In the genomic region with DNA sequence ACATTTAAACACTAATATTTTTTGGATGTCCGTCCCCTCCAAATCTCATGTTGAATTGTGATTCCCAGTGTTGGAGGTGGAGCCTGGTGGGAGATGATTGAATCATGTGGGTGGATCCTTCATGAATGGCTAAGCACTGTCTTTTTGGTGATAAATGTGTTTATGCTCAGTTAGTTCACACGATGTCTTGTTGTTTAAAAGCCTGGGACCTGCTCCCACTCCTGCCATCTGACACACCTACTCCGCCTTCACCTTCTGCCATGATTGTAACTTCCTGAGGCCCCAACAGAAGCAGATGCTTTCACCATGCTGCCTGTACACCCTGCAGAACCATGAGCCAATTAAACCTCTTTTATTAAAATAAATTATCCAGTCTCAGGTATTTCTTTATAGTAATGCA, we compare ENCODE assay signal across 27 cellular contexts.
"Had no signal": no experiment of that assay in that cellular context is flagged by ENCODE, and none has a peak within 500 bp of the region (broad histone marks: within the 10 kb centered on the region; RNA-seq: fewer than 3 reads in every experiment).

No MANE protein-coding gene starts in this region.

- H3K9me3 ChIP-seq: left lung, lower lobe of right lung, pancreas, prostate gland, stomach, testis, thyroid gland, transverse colon, upper lobe of right lung had no signal

- H3K4me3 ChIP-seq: left lung, lower lobe of right lung, pancreas, prostate gland, skin epidermis, stomach, testis, thyroid gland, transverse colon, upper lobe of right lung had no signal

- H3K27ac ChIP-seq: left lung, lower lobe of right lung, pancreas, prostate gland, stomach, testis, thyroid gland, transverse colon, upper lobe of right lung had no signal

- DNase-seq: hippocampal formation; kidney glomerular epithelial cell; left cardiac atrium; left lung; lower lobe of right lung; mammary epithelial cell; mesenchymal stem cell; naive thymus-derived CD8-positive, alpha-beta T cell; nucleus accumbens; pancreas; posterior cingulate gyrus; retina; right cardiac atrium; stimulated activated CD4-positive, alpha-beta T cell treated with anti-CD3 and anti-CD28 coated beads, Interleukin-12 subunit alpha, Interleukin-12 subunit beta, amount 100 ng/mL, for 4 hours; stimulated activated CD4-positive, alpha-beta T cell treated with anti-CD3 and anti-CD28 coated beads, Interleukin-15, amount 100 ng/mL, for 24 hours; stimulated activated CD4-positive, alpha-beta T cell treated with anti-CD3 and anti-CD28 coated beads, Interleukin-2, amount 100 ng/mL, for 24 hours; stimulated activated CD4-positive, alpha-beta T cell treated with anti-CD3 and anti-CD28 coated beads, Interleukin-4, amount 100 ng/mL, for 1 hour; stimulated activated naive B cell treated with anti-CD40 and anti-IgM and Interleukin-4, amounts not matched to agents 10 μg/mL and 1 μg/mL and 100 μg/mL, for 72 hours; stimulated activated naive CD8-positive, alpha-beta T cell treated with anti-CD3 and anti-CD28 coated beads, Interleukin-15, Interleukin-2, amounts not matched to agents 100 U/mL and 50 U/mL, for 24 hours; stomach; testis; thyroid gland; transverse colon; upper lobe of right lung had no signal

- H3K4me1 ChIP-seq: left lung, lower lobe of right lung, pancreas, prostate gland, testis, thyroid gland, upper lobe of right lung had no signal

- H3K36me3 ChIP-seq: left lung, lower lobe of right lung, pancreas, prostate gland, stomach, thyroid gland, transverse colon, upper lobe of right lung had no signal

- ATAC-seq: left cardiac atrium; left lung; lower lobe of right lung; naive thymus-derived CD8-positive, alpha-beta T cell; pancreas; right cardiac atrium; sciatic nerve; stimulated activated naive B cell treated with anti-CD40 and anti-IgM and Interleukin-4, amounts not matched to agents 10 μg/mL and 1 μg/mL and 100 μg/mL, for 72 hours; stimulated activated naive CD8-positive, alpha-beta T cell treated with anti-CD3 and anti-CD28 coated beads, Interleukin-15, Interleukin-2, amounts not matched to agents 100 U/mL and 50 U/mL, for 24 hours; upper lobe of right lung had no signal
